Comparison of ENCODE assay signal across 8 cellular contexts in genomic region chr2:27211943-27212625, GRCh38. TPM values are rescaled to one million over a fixed set of nuclear protein-coding genes. Genes with fewer than 3 reads are reported as not detected.
DNase-seq lines count a peak whose midpoint lies in the region; ATAC-seq and TF ChIP-seq lines count a peak whose summit lies in the region.

ATRAID (plus strand) TSS chr2:27212041; CDS start chr2:27212369, 328 bp downstream.
SLC5A6 (minus strand) TSS chr2:27212268; CDS start chr2:27207650, 4,618 bp downstream.

- H3K4me1 ChIP-seq in foreskin keratinocyte (peaks cover 6% of the 10 kb centered on the region), neuron (ENCODE audit: insufficient read depth, low read length) (peaks cover 11% of the 10 kb centered on the region)

- peaks cover 39% of the 10 kb centered on the region for H3K36me3 ChIP-seq in neuron (ENCODE audit: insufficient read depth, low read length)

- H3K27me3 ChIP-seq in foreskin keratinocyte (no peaks in the 10 kb centered on the region), neuron (ENCODE audit: insufficient read depth, low read length) (no peaks in the 10 kb centered on the region)

- in situ Hi-C loops in SK-MEL-5 (cut with HindIII; ENCODE audit: low pct_unique_long_range_greater_than_20kb, low sequenced_read_pairs), result no loop called here

- peak within 1 kb of the TSS; percentile 96 for H3K27ac ChIP-seq in foreskin keratinocyte

- H3K4me3 ChIP-seq in HFF-Myc (replicated peaks; ENCODE audit: low read depth, low read length) (peak within 1 kb of the TSS; percentile 88), neuron (ENCODE audit: low read length) (peak within 1 kb of the TSS; percentile 89)

- ATAC-seq in foreskin keratinocyte, result peak; percentile 86

- H2AFZ ChIP-seq in neuron (ENCODE audit: low read depth, low read length), result peak within 1 kb of the TSS; percentile 79

- H3K9me3 ChIP-seq in neuron (ENCODE audit: low read length), result no peaks in the 10 kb centered on the region

- DNase-seq in GM04503 (ENCODE audit: low read depth) (peak; percentile 48), HFF-Myc (ENCODE audit: extremely low read depth, low read depth) (peak; percentile 59), MV-4-11 (lab: John Stamatoyannopoulos, UW) (peak; percentile 77), SK-MEL-5 (ENCODE audit: low read depth, low spot score) (peak; percentile 91), foreskin keratinocyte (peak; percentile 74 to 87), stromal cell of bone marrow (ENCODE audit: low read depth) (peak; percentile 80)
- peak; percentile 85 to 90 (median 88) for DNase-seq in activated naive CD4-positive, alpha-beta T cell (lab: John Stamatoyannopoulos, UW)

- TF ChIP-seq CTCF in HFF-Myc (IDR thresholded peaks at IDR 0.05; ENCODE audit: low read depth, low read length, missing control alignments), result no peak
- no peak for TF ChIP-seq CTCF in foreskin keratinocyte (conservative IDR thresholded peaks at IDR 0.05)

RNA-seq across cellular contexts. Expression of gene ATRAID, which starts in this region (rescaled TPM):
- 372 and 405 TPM in 2 replicates for total RNA-seq in SK-MEL-5 (2014; rRNA removed; shearing (Covaris generic))
- 342 and 527 TPM in 2 replicates for polyA plus RNA-seq in SK-MEL-5 (2015; cell fraction: cytosol; rRNA removed)
- 123 and 178 TPM in 2 replicates for polyA plus RNA-seq in SK-MEL-5 (2015; cell fraction: nucleus; rRNA removed)
- 119 TPM in 2 replicates for total RNA-seq in foreskin keratinocyte
- 156 and 168 TPM in 2 replicates for polyA plus RNA-seq in foreskin keratinocyte

RNA-seq across cellular contexts. Expression of gene SLC5A6, which starts in this region (rescaled TPM):
- total RNA-seq in SK-MEL-5 (2014; rRNA removed; shearing (Covaris generic)), result 87.1 and 89.2 TPM in 2 replicates
- 151 and 176 TPM in 2 replicates for polyA plus RNA-seq in SK-MEL-5 (2015; cell fraction: cytosol; rRNA removed)
- polyA plus RNA-seq in SK-MEL-5 (2015; cell fraction: nucleus; rRNA removed), result 663 and 816 TPM in 2 replicates
- 36.0 and 39.8 TPM in 2 replicates for total RNA-seq in foreskin keratinocyte
- 21.8 and 23.3 TPM in 2 replicates for polyA plus RNA-seq in foreskin keratinocyte

Comparison
In these comparisons a context has a peak if more than half of its experiments do, and no peak if none do; other contexts are left out.
1. Peak in every context shown above with its lines: DNase-seq, ATAC-seq, H3K4me3 ChIP-seq and H3K27ac ChIP-seq.